In the genomic region with DNA sequence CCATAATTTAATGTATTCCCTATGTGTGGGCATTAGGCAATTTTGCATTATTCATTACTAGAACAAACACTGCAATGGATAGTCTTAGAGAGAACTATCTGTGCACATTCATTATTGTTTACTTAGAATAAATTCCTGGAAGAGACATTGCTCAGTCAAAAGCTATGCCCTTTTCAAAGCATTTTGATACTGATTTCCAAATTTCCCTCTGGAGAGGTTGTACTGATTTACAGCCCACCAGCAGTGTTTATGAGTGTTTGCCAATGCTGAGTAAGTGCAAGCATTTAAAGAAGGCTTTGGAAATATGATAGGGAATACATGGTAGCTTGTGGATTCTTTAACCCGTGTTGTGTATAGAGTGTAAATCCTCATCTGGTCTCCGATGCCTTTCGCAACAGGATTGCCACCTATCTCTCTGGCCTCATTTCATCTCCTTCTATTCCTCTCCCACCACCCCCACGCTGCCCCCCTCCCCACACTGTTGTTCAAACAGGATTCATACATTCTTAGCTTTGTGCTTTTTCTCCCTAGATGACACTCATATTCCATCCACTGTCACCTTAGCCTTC, we compare ENCODE assay signal across 1 cellular context.
TF ChIP-seq lines count a peak whose summit lies in the region.

No MANE protein-coding gene starts in this region.

TF ChIP-seq in HepG2, 621 proteins besides CTCF, POLR2A, EP300 and RAD21 (continued from another document):
- TF ChIP-seq, protein P1, sequence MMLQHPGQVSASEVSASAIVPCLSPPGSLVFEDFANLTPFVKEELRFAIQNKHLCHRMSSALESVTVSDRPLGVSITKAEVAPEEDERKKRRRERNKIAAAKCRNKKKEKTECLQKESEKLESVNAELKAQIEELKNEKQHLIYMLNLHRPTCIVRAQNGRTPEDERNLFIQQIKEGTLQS (CRISPR knock-in tag; IDR thresholded peaks at IDR 0.05) = no peak
- TF ChIP-seq, protein P2, sequence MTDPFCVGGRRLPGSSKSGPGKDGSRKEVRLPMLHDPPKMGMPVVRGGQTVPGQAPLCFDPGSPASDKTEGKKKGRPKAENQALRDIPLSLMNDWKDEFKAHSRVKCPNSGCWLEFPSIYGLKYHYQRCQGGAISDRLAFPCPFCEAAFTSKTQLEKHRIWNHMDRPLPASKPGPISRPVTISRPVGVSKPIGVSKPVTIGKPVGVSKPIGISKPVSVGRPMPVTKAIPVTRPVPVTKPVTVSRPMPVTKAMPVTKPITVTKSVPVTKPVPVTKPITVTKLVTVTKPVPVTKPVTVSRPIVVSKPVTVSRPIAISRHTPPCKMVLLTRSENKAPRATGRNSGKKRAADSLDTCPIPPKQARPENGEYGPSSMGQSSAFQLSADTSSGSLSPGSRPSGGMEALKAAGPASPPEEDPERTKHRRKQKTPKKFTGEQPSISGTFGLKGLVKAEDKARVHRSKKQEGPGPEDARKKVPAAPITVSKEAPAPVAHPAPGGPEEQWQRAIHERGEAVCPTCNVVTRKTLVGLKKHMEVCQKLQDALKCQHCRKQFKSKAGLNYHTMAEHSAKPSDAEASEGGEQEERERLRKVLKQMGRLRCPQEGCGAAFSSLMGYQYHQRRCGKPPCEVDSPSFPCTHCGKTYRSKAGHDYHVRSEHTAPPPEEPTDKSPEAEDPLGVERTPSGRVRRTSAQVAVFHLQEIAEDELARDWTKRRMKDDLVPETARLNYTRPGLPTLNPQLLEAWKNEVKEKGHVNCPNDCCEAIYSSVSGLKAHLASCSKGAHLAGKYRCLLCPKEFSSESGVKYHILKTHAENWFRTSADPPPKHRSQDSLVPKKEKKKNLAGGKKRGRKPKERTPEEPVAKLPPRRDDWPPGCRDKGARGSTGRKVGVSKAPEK (CRISPR knock-in tag; IDR thresholded peaks at IDR 0.05; ENCODE audit: borderline replicate concordance) = no peak
- TF ChIP-seq, protein P3, sequence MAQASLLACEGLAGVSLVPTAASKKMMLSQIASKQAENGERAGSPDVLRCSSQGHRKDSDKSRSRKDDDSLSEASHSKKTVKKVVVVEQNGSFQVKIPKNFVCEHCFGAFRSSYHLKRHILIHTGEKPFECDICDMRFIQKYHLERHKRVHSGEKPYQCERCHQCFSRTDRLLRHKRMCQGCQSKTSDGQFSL (CRISPR knock-in tag; IDR thresholded peaks at IDR 0.05) = no peak
- TF ChIP-seq KLF16 (CRISPR knock-in tag; IDR thresholded peaks at IDR 0.05) (peak in 1 of 2 experiments; percentile 61; a peak in 1 of 4 replicates), NRL (CRISPR knock-in tag; IDR thresholded peaks at IDR 0.05; ENCODE audit: borderline replicate concordance) (no peak), CREB1 (IDR thresholded peaks at IDR 0.05) (no peak), CREB1 (CRISPR knock-in tag; IDR thresholded peaks at IDR 0.05) (peak; percentile 41; the same call in 1 of the 2 replicates), CENPX (CRISPR knock-in tag; IDR thresholded peaks at IDR 0.05) (no peak), GATAD2A (CRISPR knock-in tag; IDR thresholded peaks at IDR 0.05) (peak; percentile 96), MATR3 (CRISPR knock-in tag; IDR thresholded peaks at IDR 0.05) (no peak), ZNF552 (CRISPR knock-in tag; IDR thresholded peaks at IDR 0.05; ENCODE audit: borderline replicate concordance) (no peak), ZFP36L2 (CRISPR knock-in tag; IDR thresholded peaks at IDR 0.05) (no peak), ZNF549 (CRISPR knock-in tag; IDR thresholded peaks at IDR 0.05) (no peak), HIVEP1 (CRISPR knock-in tag; IDR thresholded peaks at IDR 0.05) (no peak), SIX1 (CRISPR knock-in tag; IDR thresholded peaks at IDR 0.05; ENCODE audit: borderline replicate concordance) (peak; percentile 96), ZBTB20 (CRISPR knock-in tag; IDR thresholded peaks at IDR 0.05; ENCODE audit: borderline replicate concordance, low read depth) (peak; percentile 30; the same call in 1 of the 2 replicates), SMAD9 (CRISPR knock-in tag; IDR thresholded peaks at IDR 0.05) (no peak), HNF4G (IDR thresholded peaks at IDR 0.05; ENCODE audit: borderline replicate concordance, low read depth, low read length) (no peak), HNF4G (CRISPR knock-in tag; IDR thresholded peaks at IDR 0.05; ENCODE audit: borderline replicate concordance, low read depth) (no peak), ATF1 (CRISPR knock-in tag; IDR thresholded peaks at IDR 0.05) (no peak), ZNF792 (CRISPR knock-in tag; IDR thresholded peaks at IDR 0.05) (peak; percentile 47), SMC3 (IDR thresholded peaks at IDR 0.05; ENCODE audit: low read length) (peak; percentile 16; the same call in 1 of the 2 replicates), SSRP1 (CRISPR knock-in tag; IDR thresholded peaks at IDR 0.05) (no peak), IRF2 (CRISPR knock-in tag; IDR thresholded peaks at IDR 0.05) (peak; percentile 45; the same call in 1 of the 2 replicates)
- TF ChIP-seq, protein P4, sequence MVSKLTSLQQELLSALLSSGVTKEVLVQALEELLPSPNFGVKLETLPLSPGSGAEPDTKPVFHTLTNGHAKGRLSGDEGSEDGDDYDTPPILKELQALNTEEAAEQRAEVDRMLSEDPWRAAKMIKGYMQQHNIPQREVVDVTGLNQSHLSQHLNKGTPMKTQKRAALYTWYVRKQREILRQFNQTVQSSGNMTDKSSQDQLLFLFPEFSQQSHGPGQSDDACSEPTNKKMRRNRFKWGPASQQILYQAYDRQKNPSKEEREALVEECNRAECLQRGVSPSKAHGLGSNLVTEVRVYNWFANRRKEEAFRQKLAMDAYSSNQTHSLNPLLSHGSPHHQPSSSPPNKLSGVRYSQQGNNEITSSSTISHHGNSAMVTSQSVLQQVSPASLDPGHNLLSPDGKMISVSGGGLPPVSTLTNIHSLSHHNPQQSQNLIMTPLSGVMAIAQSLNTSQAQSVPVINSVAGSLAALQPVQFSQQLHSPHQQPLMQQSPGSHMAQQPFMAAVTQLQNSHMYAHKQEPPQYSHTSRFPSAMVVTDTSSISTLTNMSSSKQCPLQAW (CRISPR knock-in tag; IDR thresholded peaks at IDR 0.05) = no peak
- TF ChIP-seq, protein P5, sequence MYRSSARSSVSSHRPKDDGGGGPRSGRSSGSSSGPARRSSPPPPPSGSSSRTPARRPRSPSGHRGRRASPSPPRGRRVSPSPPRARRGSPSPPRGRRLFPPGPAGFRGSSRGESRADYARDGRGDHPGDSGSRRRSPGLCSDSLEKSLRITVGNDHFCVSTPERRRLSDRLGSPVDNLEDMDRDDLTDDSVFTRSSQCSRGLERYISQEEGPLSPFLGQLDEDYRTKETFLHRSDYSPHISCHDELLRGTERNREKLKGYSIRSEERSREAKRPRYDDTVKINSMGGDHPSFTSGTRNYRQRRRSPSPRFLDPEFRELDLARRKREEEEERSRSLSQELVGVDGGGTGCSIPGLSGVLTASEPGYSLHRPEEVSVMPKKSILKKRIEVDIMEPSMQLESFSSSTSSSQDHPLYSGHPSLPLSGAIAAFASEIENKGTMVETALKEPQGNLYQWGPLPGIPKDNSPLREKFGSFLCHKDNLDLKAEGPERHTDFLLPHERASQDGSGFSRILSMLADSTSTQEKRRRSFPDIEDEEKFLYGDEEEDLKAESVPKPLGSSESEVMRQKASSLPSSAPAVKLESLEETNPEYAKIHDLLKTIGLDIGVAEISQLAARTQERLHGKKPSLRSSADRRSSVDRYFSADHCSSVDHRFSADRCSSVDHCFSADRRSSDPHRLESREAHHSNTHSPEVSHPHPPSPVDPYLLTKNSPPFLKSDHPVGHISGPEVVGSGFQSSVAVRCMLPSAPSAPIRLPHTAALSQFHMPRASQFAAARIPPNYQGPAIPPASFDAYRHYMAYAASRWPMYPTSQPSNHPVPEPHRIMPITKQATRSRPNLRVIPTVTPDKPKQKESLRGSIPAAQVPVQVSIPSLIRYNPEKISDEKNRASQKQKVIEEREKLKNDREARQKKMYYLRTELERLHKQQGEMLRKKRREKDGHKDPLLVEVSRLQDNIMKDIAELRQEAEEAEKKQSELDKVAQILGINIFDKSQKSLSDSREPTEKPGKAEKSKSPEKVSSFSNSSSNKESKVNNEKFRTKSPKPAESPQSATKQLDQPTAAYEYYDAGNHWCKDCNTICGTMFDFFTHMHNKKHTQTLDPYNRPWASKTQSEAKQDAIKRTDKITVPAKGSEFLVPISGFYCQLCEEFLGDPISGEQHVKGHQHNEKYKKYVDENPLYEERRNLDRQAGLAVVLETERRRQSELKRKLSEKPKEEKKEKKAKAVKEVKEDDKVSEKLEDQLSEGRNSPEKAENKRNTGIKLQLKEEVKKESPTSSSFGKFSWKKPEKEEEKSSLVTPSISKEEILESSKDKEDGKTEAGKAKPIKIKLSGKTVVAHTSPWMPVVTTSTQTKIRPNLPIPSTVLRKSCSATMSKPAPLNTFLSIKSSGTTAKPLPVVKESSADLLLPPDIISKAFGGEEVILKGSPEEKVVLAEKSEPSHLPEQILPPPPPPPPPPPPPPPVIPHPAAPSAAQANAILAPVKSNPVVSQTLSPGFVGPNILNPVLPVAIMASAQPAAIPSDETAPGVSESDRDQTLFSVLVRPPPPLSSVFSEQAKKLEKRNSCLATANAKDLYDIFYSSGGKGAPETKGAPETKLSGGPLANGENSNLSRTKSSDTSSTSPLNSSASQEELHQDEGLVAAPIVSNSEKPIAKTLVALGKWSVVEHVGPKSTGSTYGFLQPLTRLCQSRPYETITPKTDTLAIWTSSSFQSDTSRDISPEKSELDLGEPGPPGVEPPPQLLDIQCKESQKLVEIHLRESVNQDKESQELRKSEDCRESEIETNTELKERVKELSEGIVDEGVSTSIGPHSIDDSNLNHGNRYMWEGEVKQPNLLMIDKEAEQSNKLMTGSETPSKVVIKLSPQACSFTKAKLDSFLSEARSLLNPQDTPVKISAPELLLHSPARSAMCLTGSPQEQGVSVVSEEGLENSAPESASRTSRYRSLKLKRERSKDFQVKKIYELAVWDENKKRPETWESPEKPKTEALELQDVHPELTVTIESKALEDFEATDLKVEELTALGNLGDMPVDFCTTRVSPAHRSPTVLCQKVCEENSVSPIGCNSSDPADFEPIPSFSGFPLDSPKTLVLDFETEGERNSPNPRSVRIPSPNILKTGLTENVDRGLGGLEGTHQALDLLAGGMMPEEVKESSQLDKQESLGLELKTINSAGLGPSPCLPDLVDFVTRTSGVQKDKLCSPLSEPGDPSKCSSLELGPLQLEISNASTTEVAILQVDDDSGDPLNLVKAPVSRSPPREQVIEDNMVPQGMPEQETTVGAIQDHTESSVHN (CRISPR knock-in tag; IDR thresholded peaks at IDR 0.05) = no peak
- TF ChIP-seq, protein P6, sequence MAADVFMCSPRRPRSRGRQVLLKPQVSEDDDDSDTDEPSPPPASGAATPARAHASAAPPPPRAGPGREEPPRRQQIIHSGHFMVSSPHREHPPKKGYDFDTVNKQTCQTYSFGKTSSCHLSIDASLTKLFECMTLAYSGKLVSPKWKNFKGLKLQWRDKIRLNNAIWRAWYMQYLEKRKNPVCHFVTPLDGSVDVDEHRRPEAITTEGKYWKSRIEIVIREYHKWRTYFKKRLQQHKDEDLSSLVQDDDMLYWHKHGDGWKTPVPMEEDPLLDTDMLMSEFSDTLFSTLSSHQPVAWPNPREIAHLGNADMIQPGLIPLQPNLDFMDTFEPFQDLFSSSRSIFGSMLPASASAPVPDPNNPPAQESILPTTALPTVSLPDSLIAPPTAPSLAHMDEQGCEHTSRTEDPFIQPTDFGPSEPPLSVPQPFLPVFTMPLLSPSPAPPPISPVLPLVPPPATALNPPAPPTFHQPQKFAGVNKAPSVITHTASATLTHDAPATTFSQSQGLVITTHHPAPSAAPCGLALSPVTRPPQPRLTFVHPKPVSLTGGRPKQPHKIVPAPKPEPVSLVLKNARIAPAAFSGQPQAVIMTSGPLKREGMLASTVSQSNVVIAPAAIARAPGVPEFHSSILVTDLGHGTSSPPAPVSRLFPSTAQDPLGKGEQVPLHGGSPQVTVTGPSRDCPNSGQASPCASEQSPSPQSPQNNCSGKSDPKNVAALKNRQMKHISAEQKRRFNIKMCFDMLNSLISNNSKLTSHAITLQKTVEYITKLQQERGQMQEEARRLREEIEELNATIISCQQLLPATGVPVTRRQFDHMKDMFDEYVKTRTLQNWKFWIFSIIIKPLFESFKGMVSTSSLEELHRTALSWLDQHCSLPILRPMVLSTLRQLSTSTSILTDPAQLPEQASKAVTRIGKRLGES (CRISPR knock-in tag; IDR thresholded peaks at IDR 0.05; ENCODE audit: borderline replicate concordance) = no peak
- TF ChIP-seq, protein P7, sequence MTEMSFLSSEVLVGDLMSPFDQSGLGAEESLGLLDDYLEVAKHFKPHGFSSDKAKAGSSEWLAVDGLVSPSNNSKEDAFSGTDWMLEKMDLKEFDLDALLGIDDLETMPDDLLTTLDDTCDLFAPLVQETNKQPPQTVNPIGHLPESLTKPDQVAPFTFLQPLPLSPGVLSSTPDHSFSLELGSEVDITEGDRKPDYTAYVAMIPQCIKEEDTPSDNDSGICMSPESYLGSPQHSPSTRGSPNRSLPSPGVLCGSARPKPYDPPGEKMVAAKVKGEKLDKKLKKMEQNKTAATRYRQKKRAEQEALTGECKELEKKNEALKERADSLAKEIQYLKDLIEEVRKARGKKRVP (CRISPR knock-in tag; IDR thresholded peaks at IDR 0.05) = peak in 1 of 2 experiments; percentile 53; a peak in 1 of 4 replicates
- TF ChIP-seq, protein P8, sequence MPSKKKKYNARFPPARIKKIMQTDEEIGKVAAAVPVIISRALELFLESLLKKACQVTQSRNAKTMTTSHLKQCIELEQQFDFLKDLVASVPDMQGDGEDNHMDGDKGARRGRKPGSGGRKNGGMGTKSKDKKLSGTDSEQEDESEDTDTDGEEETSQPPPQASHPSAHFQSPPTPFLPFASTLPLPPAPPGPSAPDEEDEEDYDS (CRISPR knock-in tag; IDR thresholded peaks at IDR 0.05) = no peak
- TF ChIP-seq, protein P9, sequence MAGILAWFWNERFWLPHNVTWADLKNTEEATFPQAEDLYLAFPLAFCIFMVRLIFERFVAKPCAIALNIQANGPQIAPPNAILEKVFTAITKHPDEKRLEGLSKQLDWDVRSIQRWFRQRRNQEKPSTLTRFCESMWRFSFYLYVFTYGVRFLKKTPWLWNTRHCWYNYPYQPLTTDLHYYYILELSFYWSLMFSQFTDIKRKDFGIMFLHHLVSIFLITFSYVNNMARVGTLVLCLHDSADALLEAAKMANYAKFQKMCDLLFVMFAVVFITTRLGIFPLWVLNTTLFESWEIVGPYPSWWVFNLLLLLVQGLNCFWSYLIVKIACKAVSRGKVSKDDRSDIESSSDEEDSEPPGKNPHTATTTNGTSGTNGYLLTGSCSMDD (CRISPR knock-in tag; IDR thresholded peaks at IDR 0.05) = no peak
- TF ChIP-seq, protein P10, sequence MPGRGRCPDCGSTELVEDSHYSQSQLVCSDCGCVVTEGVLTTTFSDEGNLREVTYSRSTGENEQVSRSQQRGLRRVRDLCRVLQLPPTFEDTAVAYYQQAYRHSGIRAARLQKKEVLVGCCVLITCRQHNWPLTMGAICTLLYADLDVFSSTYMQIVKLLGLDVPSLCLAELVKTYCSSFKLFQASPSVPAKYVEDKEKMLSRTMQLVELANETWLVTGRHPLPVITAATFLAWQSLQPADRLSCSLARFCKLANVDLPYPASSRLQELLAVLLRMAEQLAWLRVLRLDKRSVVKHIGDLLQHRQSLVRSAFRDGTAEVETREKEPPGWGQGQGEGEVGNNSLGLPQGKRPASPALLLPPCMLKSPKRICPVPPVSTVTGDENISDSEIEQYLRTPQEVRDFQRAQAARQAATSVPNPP (CRISPR knock-in tag; IDR thresholded peaks at IDR 0.05) = no peak
- TF ChIP-seq, protein P11, sequence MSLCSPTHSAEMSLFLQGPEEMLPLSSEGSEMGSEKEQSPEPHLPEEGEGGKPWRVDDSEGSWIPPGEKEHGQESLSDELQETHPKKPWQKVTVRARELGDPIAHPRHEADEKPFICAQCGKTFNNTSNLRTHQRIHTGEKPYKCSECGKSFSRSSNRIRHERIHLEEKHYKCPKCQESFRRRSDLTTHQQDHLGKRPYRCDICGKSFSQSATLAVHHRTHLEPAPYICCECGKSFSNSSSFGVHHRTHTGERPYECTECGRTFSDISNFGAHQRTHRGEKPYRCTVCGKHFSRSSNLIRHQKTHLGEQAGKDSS (CRISPR knock-in tag; IDR thresholded peaks at IDR 0.05; ENCODE audit: borderline replicate concordance, low read depth) = no peak
TF ChIP-seq in HepG2: peak in this region for 101.
